15 cellular contexts compared by ENCODE assay signal in genomic region chr6:41344865-41345264, GRCh38. TPM values are rescaled to one million over a fixed set of nuclear protein-coding genes. Genes with fewer than 3 reads are reported as not detected.
DNase-seq lines count a peak whose midpoint lies in the region; ATAC-seq and TF ChIP-seq lines count a peak whose summit lies in the region.
"Had no signal": no experiment of that assay in that cellular context is flagged by ENCODE, and none has a peak within 500 bp of the region (broad histone marks: within the 10 kb centered on the region; RNA-seq: fewer than 3 reads in every experiment).

No MANE protein-coding gene starts in this region.

- CTCF ChIA-PET in GM10248 (lab: Yijun Ruan, JAX) = interaction anchor here (1.0 to 2.2 kb wide), 6 partner anchors 8 to 153 kb away, joined by 3 to 11 read pairs (median 4); no protein-coding TSS in a partner anchor
- CTCF ChIA-PET in activated CD4-positive, alpha-beta memory T cell treated with anti-CD3 and anti-CD28 coated beads for 36 hours (lab: Charles Lee) = interaction anchor here (0.9 to 1.8 kb wide), 3 partner anchors 12 to 162 kb away, joined by 3 to 6 read pairs (median 3); no protein-coding TSS in a partner anchor

- POLR2A ChIA-PET in GM10248 (lab: Yijun Ruan, JAX) = no interaction called here
- POLR2A ChIA-PET in activated CD4-positive, alpha-beta memory T cell treated with anti-CD3 and anti-CD28 coated beads for 36 hours (lab: Charles Lee) = interaction anchor here (0.9 kb wide), 1 partner anchor 9 kb away, joined by 3 read pairs; the partner anchor contains the start of gene NCR2

- no peaks in the 10 kb centered on the region for H3K4me1 ChIP-seq in mucosa of descending colon (ENCODE audit: low read depth)
- H3K4me1 ChIP-seq: gastroesophageal sphincter, right lobe of liver, thyroid gland had no signal

- H3K9me3 Mint-ChIP-seq in activated CD4-positive, alpha-beta memory T cell treated with anti-CD3 and anti-CD28 coated beads for 36 hours = peaks cover 5% of the 10 kb centered on the region

- TF ChIP-seq CTCF in GM10248 (IDR thresholded peaks at IDR 0.05; ENCODE audit: control extremely low read depth, extremely low read depth, low read depth, missing control alignments) = no peak
- TF ChIP-seq CTCF in mucosa of descending colon (IDR thresholded peaks at IDR 0.05) = no peak

- H3K4me3 Mint-ChIP-seq in activated CD4-positive, alpha-beta memory T cell treated with anti-CD3 and anti-CD28 coated beads for 36 hours = no peak overlapping the region

- H3K4me3 ChIP-seq in mucosa of descending colon = no peak overlapping the region
- H3K4me3 ChIP-seq: gastroesophageal sphincter, right lobe of liver, thyroid gland had no signal

- peaks cover 4% of the 10 kb centered on the region for H3K9me3 ChIP-seq in mucosa of descending colon
- H3K9me3 ChIP-seq: right lobe of liver, thyroid gland had no signal

- peaks cover 7% of the 10 kb centered on the region for H3K27me3 Mint-ChIP-seq in activated CD4-positive, alpha-beta memory T cell treated with anti-CD3 and anti-CD28 coated beads for 36 hours

- H3K27ac Mint-ChIP-seq in activated CD4-positive, alpha-beta memory T cell treated with anti-CD3 and anti-CD28 coated beads for 36 hours = no peak overlapping the region

- H3K4me1 Mint-ChIP-seq in activated CD4-positive, alpha-beta memory T cell treated with anti-CD3 and anti-CD28 coated beads for 36 hours (ENCODE audit: low read depth) = peaks cover 16% of the 10 kb centered on the region

- peak; percentile 59 for ATAC-seq in GM19372 (IDR thresholded peaks at IDR 0.05; ENCODE audit: low read depth, unreplicated experiment)
- peak; percentile 69 for ATAC-seq in mucosa of descending colon
- ATAC-seq in GM21367 (IDR thresholded peaks at IDR 0.05; ENCODE audit: unreplicated experiment) = no peak
- ATAC-seq: gastroesophageal sphincter had no signal

- intact Hi-C loops in activated CD4-positive, alpha-beta memory T cell treated with anti-CD3 and anti-CD28 coated beads for 36 hours (cut with micrococcal nuclease) = no loop called here
- intact Hi-C loops in mucosa of descending colon (cut with DNase I, micrococcal nuclease) = no loop called here

- H3K36me3 ChIP-seq in mucosa of descending colon (ENCODE audit: low read depth) = no peaks in the 10 kb centered on the region
- H3K36me3 ChIP-seq: gastroesophageal sphincter, right lobe of liver, thyroid gland had no signal

- peak; percentile 49 for DNase-seq in GM10248 (ENCODE audit: extremely low spot score)
- peak; percentile 22 for DNase-seq in activated CD4-positive, alpha-beta memory T cell treated with anti-CD3 and anti-CD28 coated beads for 36 hours
- no peak for DNase-seq in mucosa of descending colon
- no peak for DNase-seq in DMS53 treated with DMSO at 0.1 percent for 48 hours (lab: John Stamatoyannopoulos, UW; ENCODE audit: unreplicated experiment)
- DNase-seq in NCI-H2029 (lab: John Stamatoyannopoulos, UW) = no peak
- no peak for DNase-seq in kidney tubule cell (ENCODE audit: low spot score)
- DNase-seq: GOT3, islet precursor cell, NCI-H1048, NCI-H446 treated with DMSO at 0.1 percent for 48 hours, right lobe of liver, thyroid gland had no signal

- H3K36me3 Mint-ChIP-seq in activated CD4-positive, alpha-beta memory T cell treated with anti-CD3 and anti-CD28 coated beads for 36 hours = no peaks in the 10 kb centered on the region

RNA-seq across cellular contexts. Expression of gene NCR2, which starts 9.5 kb away (rescaled TPM):
- total RNA-seq in activated CD4-positive, alpha-beta memory T cell treated with anti-CD3 and anti-CD28 coated beads for 36 hours = not detected
- total RNA-seq in mucosa of descending colon = under 1 TPM in 1 of 3 donors, not detected in 2; 0.25 TPM
- total RNA-seq: gastroesophageal sphincter, right lobe of liver, thyroid gland had no signal

RNA-seq across cellular contexts. Expression of gene TREM1, which starts 58.4 kb away (rescaled TPM):
- under 1 TPM; 0.17 to 0.27 TPM for total RNA-seq in activated CD4-positive, alpha-beta memory T cell treated with anti-CD3 and anti-CD28 coated beads for 36 hours
- total RNA-seq in mucosa of descending colon = 1 to 10 TPM in 2 of 3 donors, not detected in 1; 1.2 to 2.0 TPM

Comparison
In these comparisons a context has a peak if more than half of its experiments do, and no peak if none do; other contexts are left out.
1. DNase-seq: peak in GM10248 (single experiment) and activated CD4-positive, alpha-beta memory T cell treated with anti-CD3 and anti-CD28 coated beads for 36 hours (single experiment); none in mucosa of descending colon (0 of 3), DMS53 treated with DMSO at 0.1 percent for 48 hours (single experiment), NCI-H2029 (single experiment) and kidney tubule cell (single experiment).